8 cellular contexts compared by ENCODE assay signal in genomic region chr7:50307368-50308012, GRCh38. TPM values are rescaled to one million over a fixed set of nuclear protein-coding genes. Genes with fewer than 3 reads are reported as not detected.
DNase-seq lines count a peak whose midpoint lies in the region; ATAC-seq, FAIRE-seq and TF ChIP-seq lines count a peak whose summit lies in the region.

No MANE protein-coding gene starts in this region.

- in situ Hi-C loops in GM18951 (cut with MboI; ENCODE audit: low sequenced_read_pairs, unreplicated experiment), result no loop called here

- DNase-seq in KG1 (lab: John Stamatoyannopoulos, UW) (peak; percentile 60), NCI-H345 (lab: John Stamatoyannopoulos, UW) (no peak), NCI-H2107 (lab: John Stamatoyannopoulos, UW) (no peak), NCI-H1092 treated with DMSO at 0.1 percent for 48 hours (lab: John Stamatoyannopoulos, UW) (no peak), H54 (ENCODE audit: insufficient read length, low spot score) (no peak)
- peak; percentile 71 for DNase-seq in activated T-cell treated with anti-CD3 and anti-CD28 coated beads, Interleukin-2, amount 50 U/mL, for 4 hours
- peak; percentile 67 for DNase-seq in stimulated activated CD4-positive, alpha-beta T cell treated with anti-CD3 and anti-CD28 coated beads, Interleukin-4, amount 100 ng/mL, for 1 hour

- no peak for FAIRE-seq in H54 (lab: Jason Lieb, UNC)

- H3K9me3 Mint-ChIP-seq in activated T-cell treated with anti-CD3 and anti-CD28 coated beads, Interleukin-2, amount 50 U/mL, for 4 hours, result no peaks in the 10 kb centered on the region

- peak in 1 of 2 donors; percentile 14 for ATAC-seq in activated T-cell treated with anti-CD3 and anti-CD28 coated beads, Interleukin-2, amount 50 U/mL, for 4 hours

- peak overlapping the region; percentile 97 for H3K4me3 Mint-ChIP-seq in activated T-cell treated with anti-CD3 and anti-CD28 coated beads, Interleukin-2, amount 50 U/mL, for 4 hours

- TF ChIP-seq POLR2A in GM18951 (IDR thresholded peaks at IDR 0.05; ENCODE audit: extremely low read depth, insufficient read depth, insufficient read length), result peak; percentile 26
- no peak for TF ChIP-seq POLR2A in H54 (IDR thresholded peaks at IDR 0.05; ENCODE audit: low read depth, low read length)

- H3K27me3 Mint-ChIP-seq in activated T-cell treated with anti-CD3 and anti-CD28 coated beads, Interleukin-2, amount 50 U/mL, for 4 hours (ENCODE audit: low read depth), result no peaks in the 10 kb centered on the region

- H3K36me3 Mint-ChIP-seq in activated T-cell treated with anti-CD3 and anti-CD28 coated beads, Interleukin-2, amount 50 U/mL, for 4 hours (ENCODE audit: insufficient read depth), result peaks cover 25% of the 10 kb centered on the region

- H3K4me1 Mint-ChIP-seq in activated T-cell treated with anti-CD3 and anti-CD28 coated beads, Interleukin-2, amount 50 U/mL, for 4 hours (ENCODE audit: low read depth), result peaks cover 49% of the 10 kb centered on the region

RNA-seq across cellular contexts. Expression of gene IKZF1, which starts 3.0 kb away (rescaled TPM):
- 100 to 1,000 TPM; 168 to 229 (median 228) TPM for total RNA-seq in activated T-cell treated with anti-CD3 and anti-CD28 coated beads, Interleukin-2, amount 50 U/mL, for 4 hours

Comparison
In these comparisons a context has a peak if more than half of its experiments do, and no peak if none do; other contexts are left out.
1. DNase-seq: peak in KG1 (single experiment), activated T-cell treated with anti-CD3 and anti-CD28 coated beads, Interleukin-2, amount 50 U/mL, for 4 hours (single experiment) and stimulated activated CD4-positive, alpha-beta T cell treated with anti-CD3 and anti-CD28 coated beads, Interleukin-4, amount 100 ng/mL, for 1 hour (single experiment); none in NCI-H345 (single experiment), NCI-H2107 (single experiment), NCI-H1092 treated with DMSO at 0.1 percent for 48 hours (single experiment) and H54 (single experiment).